In genomic region chr3:9933561-9934234, GRCh38 we compare ENCODE assay signal across 8 cellular contexts. TPM values are rescaled to one million over a fixed set of nuclear protein-coding genes. Genes with fewer than 3 reads are reported as not detected.
A peak's percentile ranks its signal among the peaks of the same experiment; 100 is the strongest.
DNase-seq lines count a peak whose midpoint lies in the region; ATAC-seq, FAIRE-seq and TF ChIP-seq lines count a peak whose summit lies in the region.

CRELD1 (plus strand) TSS chr3:9933834; CDS start chr3:9934439, 605 bp downstream.

- no peak for TF ChIP-seq CTCF in adrenal gland (IDR thresholded peaks at IDR 0.05)
- TF ChIP-seq CTCF in heart right ventricle (IDR thresholded peaks at IDR 0.05) = no peak
- TF ChIP-seq CTCF in upper lobe of left lung (IDR thresholded peaks at IDR 0.05) = peak in 1 of 6 experiments; percentile 4

- peak within 1 kb of the TSS; percentile 89 to 97 (median 92) for H3K27ac ChIP-seq in adrenal gland
- peak within 1 kb of the TSS; percentile 78 to 98 (median 96) for H3K27ac ChIP-seq in heart right ventricle
- H3K27ac ChIP-seq in upper lobe of left lung = peak within 1 kb of the TSS; percentile 89 to 96 (median 94)

- peak; percentile 89 for ATAC-seq in HG02759 (IDR thresholded peaks at IDR 0.05; ENCODE audit: unreplicated experiment)
- ATAC-seq in heart right ventricle = peak; percentile 96 to 98 (median 97)
- peak; percentile 97 to 98 for ATAC-seq in upper lobe of left lung (ENCODE audit: low FRiP score in 2 of 2)

- WGBS in adrenal gland, 4 donors = 0 to 1% (median 0%) methylated on average over 19 to 50 of the region's 50 CpGs
- WGBS in heart right ventricle, 2 donors = 0% methylated on average over 49 to 50 of the region's 50 CpGs
- 0 to 1% methylated on average over 18 to 41 of the region's 50 CpGs for WGBS in upper lobe of left lung, 2 donors

- peaks cover 0 to 35% of the 10 kb centered on the region in 2 donors for H3K36me3 ChIP-seq in adrenal gland (replicated peaks in 1 of 2)
- H3K36me3 ChIP-seq in heart right ventricle = peaks cover 0 to 56% (median under 1%) of the 10 kb centered on the region in 9 donors
- H3K36me3 ChIP-seq in upper lobe of left lung = peaks cover 0 to 37% (median 4%) of the 10 kb centered on the region in 4 donors

- H3K4me1 ChIP-seq in adrenal gland (replicated peaks in 1 of 2) = peaks cover 21 to 24% of the 10 kb centered on the region in 2 donors
- H3K4me1 ChIP-seq in heart right ventricle = peaks cover 7 to 41% (median 30%) of the 10 kb centered on the region in 9 donors
- peaks cover 23 to 37% (median 28%) of the 10 kb centered on the region in 4 donors for H3K4me1 ChIP-seq in upper lobe of left lung

- FAIRE-seq in GM12891 (lab: Jason Lieb, UNC) = peak; percentile 99

- H3K27me3 ChIP-seq in adrenal gland (no peaks in the 10 kb centered on the region), heart right ventricle (no peaks in the 10 kb centered on the region), upper lobe of left lung (no peaks in the 10 kb centered on the region)

- intact Hi-C loops in T-helper 1 cell treated with Interleukin-12 subunit alpha and Interleukin-12 subunit beta and Interleukin-4 antibody, amounts not matched to agents 30 ng/mL and 1 ng/mL, for 36 hours (cut with micrococcal nuclease) = loop anchor here (1.0 to 5.0 kb wide), 20 partner anchors 13 to 970 kb away; partner anchors contain the start of genes BRK1, BRPF1, EMC3 and FANCD2
- intact Hi-C loops in adrenal gland (cut with DNase I) (no loop called here), heart right ventricle (cut with DNase I) (loop anchor here in 5 of 10 donors (2.0 to 10.0 kb wide), 4 partner anchors 43 to 294 kb away; partner anchors contain the start of genes BRK1 (in 1 of the 5) and JAGN1 (in 1 of the 5)), posterior vena cava (cut with DNase I) (no loop called here)

- H3K9me3 ChIP-seq in adrenal gland (replicated peaks in 1 of 3) (no peaks in the 10 kb centered on the region), heart right ventricle (no peaks in the 10 kb centered on the region), upper lobe of left lung (no peaks in the 10 kb centered on the region)

- TF ChIP-seq EP300 in upper lobe of left lung (IDR thresholded peaks at IDR 0.05) = peak in 1 of 4 donors; percentile 46

- H3K4me3 ChIP-seq in adrenal gland = peak within 1 kb of the TSS; percentile 11 to 98 (median 62)
- peak within 1 kb of the TSS; percentile 58 to 91 (median 76) for H3K4me3 ChIP-seq in heart right ventricle
- peak within 1 kb of the TSS; percentile 64 to 96 (median 68) for H3K4me3 ChIP-seq in upper lobe of left lung

- DNase-seq in GM12891 (ENCODE audit: insufficient read length, low spot score) = peak; percentile 94
- peak; percentile 94 for DNase-seq in NCI-H146 (lab: John Stamatoyannopoulos, UW)
- DNase-seq in adrenal gland = peak; percentile 95 to 98 (median 97)
- peak; percentile 93 to 96 for DNase-seq in heart right ventricle
- peak; percentile 99 for DNase-seq in posterior vena cava (ENCODE audit: low spot score)
- DNase-seq in upper lobe of left lung = peak; percentile 97 to 99

- TF ChIP-seq POLR2A in GM12891 (IDR thresholded peaks at IDR 0.05; ENCODE audit: low read depth, low read length) = peak; percentile 18
- peak; percentile 84 to 89 for TF ChIP-seq POLR2A in adrenal gland (IDR thresholded peaks at IDR 0.05)
- peak; percentile 59 to 93 (median 84) for TF ChIP-seq POLR2A in upper lobe of left lung (IDR thresholded peaks at IDR 0.05)

TF ChIP-seq in GM12891, 5 proteins besides CTCF, POLR2A, EP300 and RAD21:
- TF ChIP-seq POU2F2 (IDR thresholded peaks at IDR 0.05; ENCODE audit: low read depth, low read length) (no peak), PAX5 (IDR thresholded peaks at IDR 0.05; ENCODE audit: insufficient read depth, low read length, severe bottlenecking) (no peak), POLR2AphosphoS5 (IDR thresholded peaks at IDR 0.05; ENCODE audit: low read depth, low read length) (peak; percentile 60), SPI1 (IDR thresholded peaks at IDR 0.05; ENCODE audit: low read depth, low read length) (no peak), TAF1 (IDR thresholded peaks at IDR 0.05; ENCODE audit: low read depth, low read length) (peak; percentile 51)

RNA-seq across cellular contexts. Expression of gene CRELD1, which starts in this region (rescaled TPM):
- polyA plus RNA-seq in GM12891 (2012; ENCODE audit: low read depth, missing spikeins) = 13.9 TPM
- 26.0 and 27.5 TPM in 2 replicates for total RNA-seq in T-helper 1 cell treated with Interleukin-12 subunit alpha and Interleukin-12 subunit beta and Interleukin-4 antibody, amounts not matched to agents 30 ng/mL and 1 ng/mL, for 36 hours
- 10 to 100 TPM; 28.8 to 95.4 (median 44.9) TPM for total RNA-seq in adrenal gland
- 100 to 1,000 TPM in 1 of 3 donors, 10 to 100 TPM in 2; 30.2 to 137 (median 66.3) TPM for polyA plus RNA-seq in adrenal gland
- total RNA-seq in heart right ventricle = 10 to 100 TPM; 49.5 to 76.5 (median 65.4) TPM
- polyA plus RNA-seq in heart right ventricle = 10 to 100 TPM; 58.0 to 92.1 TPM
- total RNA-seq in posterior vena cava = 10 to 100 TPM; 22.3 to 29.5 TPM
- 10 to 100 TPM; 31.7 to 72.3 (median 44.0) TPM for total RNA-seq in upper lobe of left lung

Comparison
In these comparisons a context has a peak if more than half of its experiments do, and no peak if none do; other contexts are left out.
1. Peak in every context shown above with its lines: DNase-seq, ATAC-seq, H3K4me3 ChIP-seq and H3K27ac ChIP-seq.
2. POLR2A ChIP-seq: peak in every context shown above with its lines; median percentile 86 in adrenal gland; 84 in upper lobe of left lung; 18 in GM12891.